9 cellular contexts compared by ENCODE assay signal in the genomic region with DNA sequence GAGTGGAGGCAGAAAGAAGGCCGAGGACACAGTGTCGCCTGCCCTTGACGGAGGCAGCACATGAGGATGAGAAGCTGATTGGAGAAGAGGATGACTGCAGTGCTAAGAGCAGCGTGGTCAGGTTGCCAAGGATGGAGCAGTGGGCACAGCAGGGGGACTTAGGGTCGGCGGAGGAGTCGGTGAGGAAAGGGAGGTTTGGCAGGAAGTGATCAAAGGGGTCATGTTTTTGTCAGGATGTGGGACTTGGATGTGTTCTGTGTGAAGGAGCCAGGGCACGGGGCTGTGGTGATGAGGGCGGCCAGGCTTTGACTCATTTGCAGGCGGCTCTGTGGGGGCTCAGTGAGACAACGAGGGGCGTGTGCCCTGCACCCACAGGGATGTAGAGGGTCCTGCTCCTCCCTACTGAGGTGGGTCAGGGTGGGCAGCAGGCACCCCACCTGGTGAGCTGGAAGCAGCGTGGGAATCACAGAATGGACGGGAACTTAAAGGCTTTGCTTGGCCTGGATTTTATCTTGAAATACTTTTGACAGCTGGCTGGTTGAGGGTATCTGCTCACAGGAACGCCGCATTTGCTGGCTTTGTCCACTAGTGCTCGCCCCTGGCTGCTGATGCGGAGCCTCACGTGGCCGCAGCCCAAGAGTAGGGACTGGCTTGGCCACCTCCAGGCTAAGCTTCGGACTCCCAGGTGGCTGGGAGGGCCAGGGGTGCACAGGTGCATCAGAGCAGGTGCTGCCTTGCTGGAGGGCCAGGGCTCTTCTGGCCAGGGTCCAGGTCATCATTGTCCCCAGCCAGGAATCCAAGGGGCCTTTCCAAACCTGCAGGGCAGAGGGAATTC. TPM values are rescaled to one million over a fixed set of nuclear protein-coding genes. Genes with fewer than 3 reads are reported as not detected.
DNase-seq lines count a peak whose midpoint lies in the region; ATAC-seq, FAIRE-seq and TF ChIP-seq lines count a peak whose summit lies in the region.
"Had no signal": no experiment of that assay in that cellular context is flagged by ENCODE, and none has a peak within 500 bp of the region (broad histone marks: within the 10 kb centered on the region; RNA-seq: fewer than 3 reads in every experiment).

No MANE protein-coding gene starts in this region.

- H3K79me2 ChIP-seq in MM.1S (ENCODE audit: low read length) = peaks cover 3% of the 10 kb centered on the region
- peaks cover 2% of the 10 kb centered on the region for H3K79me2 ChIP-seq in hepatocyte

- ATAC-seq in naive B cell (ENCODE audit: low read depth in 2 of 2) (no peak), HG02840 (IDR thresholded peaks at IDR 0.05; ENCODE audit: low FRiP score, unreplicated experiment) (no peak)

- peaks cover 4% of the 10 kb centered on the region; the same call in 1 of the 2 replicates for H3F3A ChIP-seq in MM.1S (ENCODE audit: insufficient read depth, low read length)

- no peak for TF ChIP-seq POLR2A in GM12892 (IDR thresholded peaks at IDR 0.05; ENCODE audit: low read depth, low read length)

- no peaks in the 10 kb centered on the region for H3K9me3 Mint-ChIP-seq in naive B cell

- in situ Hi-C loops in astrocyte of the spinal cord (cut with HindIII; ENCODE audit: low sequenced_read_pairs) = no loop called here

- DNase-seq in CMK (ENCODE audit: low read depth) = peak; percentile 33
- no peak for DNase-seq in MM.1S
- peak; percentile 61 for DNase-seq in astrocyte of the spinal cord (ENCODE audit: low read depth, low spot score)
- DNase-seq in naive B cell = no peak
- DNase-seq in hippocampal formation (lab: John Stamatoyannopoulos, UW) = no peak
- DNase-seq in hepatocyte (ENCODE audit: low spot score) = no peak
- DNase-seq in GM12892 (ENCODE audit: insufficient read length) = no peak

- H3K27me3 ChIP-seq in MM.1S (replicated peaks; ENCODE audit: insufficient read depth, low read length) = no peaks in the 10 kb centered on the region
- H3K27me3 ChIP-seq in hepatocyte = no peaks in the 10 kb centered on the region
- H3K27me3 ChIP-seq: pancreas had no signal

- peaks cover 25% of the 10 kb centered on the region for H3K4me1 ChIP-seq in MM.1S (ENCODE audit: low read length)
- peaks cover 1% of the 10 kb centered on the region for H3K4me1 ChIP-seq in hepatocyte (ENCODE audit: insufficient read depth)

- H3K9me3 ChIP-seq in MM.1S (replicated peaks; ENCODE audit: insufficient read depth, low read length) (no peaks in the 10 kb centered on the region), hepatocyte (ENCODE audit: low read depth) (no peaks in the 10 kb centered on the region)
- H3K9me3 ChIP-seq: pancreas had no signal

- H3K4me2 ChIP-seq in MM.1S (ENCODE audit: low read depth, low read length) (peak overlapping the region; percentile 8; the same call in 1 of the 2 replicates), hepatocyte (no peak overlapping the region)

- TF ChIP-seq CTCF in MM.1S (IDR thresholded peaks at IDR 0.05; ENCODE audit: low read length) = no peak
- no peak for TF ChIP-seq CTCF in astrocyte of the spinal cord (IDR thresholded peaks at IDR 0.05; ENCODE audit: low read depth, low read length)
- TF ChIP-seq CTCF in hepatocyte (IDR thresholded peaks at IDR 0.05; ENCODE audit: poor library complexity) = no peak

- H3K4me1 Mint-ChIP-seq in naive B cell = peaks cover 32 to 53% (median 49%) of the 10 kb centered on the region in 3 donors

- H3K9me2 ChIP-seq in MM.1S (replicated peaks; ENCODE audit: insufficient read depth, low read length) = no peaks in the 10 kb centered on the region
- no peaks in the 10 kb centered on the region for H3K9me2 ChIP-seq in hepatocyte (replicated peaks; ENCODE audit: insufficient read depth)

- H3K36me3 Mint-ChIP-seq in naive B cell = no peaks in the 10 kb centered on the region

- H4K20me1 ChIP-seq in MM.1S (ENCODE audit: insufficient read depth, low read length) (no peaks in the 10 kb centered on the region), hepatocyte (ENCODE audit: insufficient read depth, poor library complexity, severe bottlenecking) (no peaks in the 10 kb centered on the region)

- H3K27ac Mint-ChIP-seq in naive B cell = peak overlapping the region; percentile 90 to 99 (median 96)

- peak overlapping the region; percentile 67; the same call in 1 of the 2 replicates for H3K27ac ChIP-seq in MM.1S (ENCODE audit: low read length)
- no peak overlapping the region for H3K27ac ChIP-seq in hepatocyte

- H2AFZ ChIP-seq in MM.1S (ENCODE audit: low read length) (no peak overlapping the region), hepatocyte (no peak overlapping the region)

- H3K27me3 Mint-ChIP-seq in naive B cell = no peaks in the 10 kb centered on the region

- no peak for FAIRE-seq in GM12892 (lab: Jason Lieb, UNC)
- FAIRE-seq: pancreas had no signal

- peak overlapping the region; percentile 45 to 89 (median 68) for H3K4me3 Mint-ChIP-seq in naive B cell

- peak overlapping the region; percentile 10; the same call in 1 of the 2 replicates for H3K9ac ChIP-seq in MM.1S (ENCODE audit: low read length)

- H3K4me3 ChIP-seq in MM.1S (ENCODE audit: low read length) (no peak overlapping the region), astrocyte of the spinal cord (ENCODE audit: low read depth, low read length) (no peak overlapping the region), hepatocyte (no peak overlapping the region)
- H3K4me3 ChIP-seq: pancreas had no signal

- H3K36me3 ChIP-seq in MM.1S (replicated peaks; ENCODE audit: insufficient read depth, low read length) = no peaks in the 10 kb centered on the region
- H3K36me3 ChIP-seq in hepatocyte (replicated peaks; ENCODE audit: insufficient read depth, low read depth) = no peaks in the 10 kb centered on the region

- 78% methylated on average over 21 of the region's 21 CpGs for WGBS in hepatocyte (ENCODE audit: low lambda C conversion rate, missing lambda C conversion rate)

RNA-seq across cellular contexts. Expression of gene MPG, which starts 6.0 kb away (rescaled TPM):
- polyA plus RNA-seq in naive B cell (ENCODE audit: low read depth in 6 of 6) = 100 to 1,000 TPM in 1 of 6 donors, 10 to 100 TPM in 5; 81.3 to 119 (median 84.6) TPM
- 67.4 and 85.7 TPM in 2 replicates for total RNA-seq in hepatocyte
- polyA plus RNA-seq in hepatocyte = 83.9 and 121 TPM in 2 replicates
- polyA plus RNA-seq in GM12892 (2012; ENCODE audit: missing spikeins) = 33.2 TPM

RNA-seq across cellular contexts. Expression of gene RHBDF1, which starts 11.6 kb away (rescaled TPM):
- polyA plus RNA-seq in naive B cell (ENCODE audit: low read depth in 6 of 6) = under 1 TPM in 1 of 6 donors, not detected in 5; 0.08 TPM
- total RNA-seq in hepatocyte = 21.8 and 41.5 TPM in 2 replicates
- polyA plus RNA-seq in hepatocyte = 73.6 and 95.3 TPM in 2 replicates
- polyA plus RNA-seq in GM12892 (2012; ENCODE audit: missing spikeins) = 1.5 TPM

RNA-seq across cellular contexts. Expression of gene SNRNP25, which starts 30.4 kb away (rescaled TPM):
- polyA plus RNA-seq in naive B cell (ENCODE audit: low read depth in 6 of 6) (100 to 1,000 TPM in 1 of 6 donors, 10 to 100 TPM in 5; 43.3 to 111 (median 67.2) TPM), hepatocyte (35.3 and 43.1 TPM in 2 replicates)
- total RNA-seq in hepatocyte = 18.2 and 18.3 TPM in 2 replicates
- 70.2 TPM for polyA plus RNA-seq in GM12892 (2012; ENCODE audit: missing spikeins)

RNA-seq across cellular contexts. Expression of gene POLR3K, which starts 30.6 kb away (rescaled TPM):
- polyA plus RNA-seq in naive B cell (ENCODE audit: low read depth in 6 of 6) = 10 to 100 TPM; 39.0 to 57.3 (median 52.7) TPM
- total RNA-seq in hepatocyte = 2.7 and 2.8 TPM in 2 replicates
- polyA plus RNA-seq in hepatocyte = 12.1 and 12.5 TPM in 2 replicates
- 55.9 TPM for polyA plus RNA-seq in GM12892 (2012; ENCODE audit: missing spikeins)

RNA-seq across cellular contexts. Expression of gene NPRL3, which starts 54.5 kb away (rescaled TPM):
- polyA plus RNA-seq in naive B cell (ENCODE audit: low read depth in 6 of 6) (10 to 100 TPM in 5 of 6 donors, 1 to 10 TPM in 1; 8.1 to 17.1 (median 11.2) TPM), hepatocyte (28.8 and 31.2 TPM in 2 replicates)
- 5.5 and 10.2 TPM in 2 replicates for total RNA-seq in hepatocyte
- 13.7 TPM for polyA plus RNA-seq in GM12892 (2012; ENCODE audit: missing spikeins)

Comparison
In these comparisons a context has a peak if more than half of its experiments do, and no peak if none do; other contexts are left out.
1. DNase-seq: peak in CMK (single experiment) and astrocyte of the spinal cord (single experiment); none in MM.1S (single experiment), naive B cell (single experiment), hippocampal formation (0 of 2), hepatocyte (single experiment) and GM12892 (single experiment).
2. RNA of gene RHBDF1, which starts 11.6 kb away (polyA plus RNA-seq): 73.6 to 95.3 TPM in hepatocyte; 0.08 TPM in naive B cell; every median in the first group is over 10 times any median in the second.